Comparison of ENCODE assay signal across 8 cellular contexts in the genomic region with DNA sequence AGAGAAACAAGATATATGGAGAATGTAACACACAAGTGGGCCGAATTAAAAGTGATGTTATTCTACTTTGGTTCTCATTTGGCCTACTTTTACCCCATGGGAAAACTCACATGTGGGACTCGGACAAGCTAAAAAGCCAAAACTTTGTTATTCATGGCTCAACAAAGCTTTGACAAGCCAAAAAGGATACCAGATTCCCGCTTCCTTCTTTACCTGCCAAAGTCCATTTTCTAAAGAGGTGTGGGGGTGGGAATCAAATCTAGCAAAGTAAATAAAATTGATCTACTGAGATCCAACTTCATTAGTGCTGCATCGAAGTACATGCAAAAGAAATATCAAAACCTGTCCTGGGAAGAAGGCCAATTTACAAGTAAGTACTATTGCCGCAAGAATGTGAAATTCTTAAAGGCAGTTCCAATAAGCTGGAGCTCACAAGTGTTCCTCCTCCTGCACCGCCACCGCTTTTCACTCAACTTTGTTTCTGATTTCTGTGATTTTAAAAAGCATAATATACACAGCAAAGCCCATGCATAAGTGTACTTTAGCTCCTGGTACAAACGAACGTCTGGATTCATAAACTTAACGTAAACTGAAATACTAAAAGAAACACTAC. TPM values are rescaled to one million over a fixed set of nuclear protein-coding genes. Genes with fewer than 3 reads are reported as not detected.
A peak's percentile ranks its signal among the peaks of the same experiment; 100 is the strongest.
DNase-seq lines count a peak whose midpoint lies in the region; ATAC-seq and TF ChIP-seq lines count a peak whose summit lies in the region.

No MANE protein-coding gene starts in this region.

- intact Hi-C loops in sigmoid colon (cut with DNase I) = no loop called here

- WGBS in sigmoid colon, 2 donors = 13 to 41% methylated on average over 10 of the region's 10 CpGs

- H3K27ac ChIP-seq in SJSA1 (no peak overlapping the region), sigmoid colon (peak overlapping the region; percentile 91 to 98 (median 96))

- H3K36me3 ChIP-seq in SJSA1 (peaks cover 20% of the 10 kb centered on the region), sigmoid colon (peaks cover 0 to 6% (median 0%) of the 10 kb centered on the region in 4 donors)

- no peak for TF ChIP-seq POLR2A in sigmoid colon (IDR thresholded peaks at IDR 0.05)

- H3K4me1 ChIP-seq in SJSA1 (replicated peaks) = peaks cover 6% of the 10 kb centered on the region
- H3K4me1 ChIP-seq in sigmoid colon = peaks cover 0 to 38% (median 27%) of the 10 kb centered on the region in 4 donors

- H3K27me3 ChIP-seq in SJSA1 (replicated peaks) = no peaks in the 10 kb centered on the region
- no peaks in the 10 kb centered on the region for H3K27me3 ChIP-seq in sigmoid colon

- H3K9me3 ChIP-seq in SJSA1 (replicated peaks) (no peaks in the 10 kb centered on the region), sigmoid colon (no peaks in the 10 kb centered on the region)

- TF ChIP-seq EP300 in sigmoid colon (IDR thresholded peaks at IDR 0.05) = no peak

- DNase-seq in GM12865 (ENCODE audit: low read depth) = no peak
- peak in 1 of 2 experiments; percentile 6 for DNase-seq in SJSA1 (ENCODE audit: low read depth in 1 of 2, low spot score in 2 of 2)
- DNase-seq in fibroblast of peridontal ligament (ENCODE audit: extremely low read depth) = peak; percentile 54
- DNase-seq in sigmoid colon = no peak
- no peak for DNase-seq in midbrain (lab: John Stamatoyannopoulos, UW)
- DNase-seq in NCI-H1436 treated with DMSO at 0.1 percent for 48 hours (lab: John Stamatoyannopoulos, UW) = no peak
- DNase-seq in D341Med (ENCODE audit: low spot score) = no peak

- H3K4me3 ChIP-seq in GM12865 (ENCODE audit: low read depth, low read length) = peak overlapping the region; percentile 88
- peak overlapping the region; percentile 94 for H3K4me3 ChIP-seq in SJSA1
- peak overlapping the region; percentile 85 to 95 (median 92) for H3K4me3 ChIP-seq in sigmoid colon

- TF ChIP-seq CTCF in GM12865 (IDR thresholded peaks at IDR 0.05; ENCODE audit: insufficient read depth, low read depth, low read length, missing control alignments) (no peak), sigmoid colon (IDR thresholded peaks at IDR 0.05) (no peak)

- ATAC-seq in HG03175 (IDR thresholded peaks at IDR 0.05; ENCODE audit: unreplicated experiment) = no peak

RNA-seq across cellular contexts. Expression of a gene that starts 1.1 kb away (rescaled TPM):
- total RNA-seq in SJSA1 (2014; rRNA removed; shearing (Covaris generic)) = 8.1 and 8.2 TPM in 2 replicates
- total RNA-seq in sigmoid colon = 10 to 100 TPM in 3 of 4 donors, 1 to 10 TPM in 1; 7.7 to 13.9 (median 10.6) TPM
- polyA plus RNA-seq in sigmoid colon = 10 to 100 TPM in 2 of 3 donors, 1 to 10 TPM in 1; 9.4 to 22.2 (median 13.2) TPM

RNA-seq across cellular contexts. Expression of a gene that starts 2.5 kb away (rescaled TPM):
- 46.5 and 68.4 TPM in 2 replicates for total RNA-seq in SJSA1 (2014; rRNA removed; shearing (Covaris generic))
- total RNA-seq in sigmoid colon = 100 to 1,000 TPM; 130 to 224 (median 174) TPM
- polyA plus RNA-seq in sigmoid colon = 100 to 1,000 TPM; 126 to 134 (median 134) TPM
